ENCODE assay signal across 23 cellular contexts in genomic region chr5:129148-129547, GRCh38. TPM values are rescaled to one million over a fixed set of nuclear protein-coding genes. Genes with fewer than 3 reads are reported as not detected.
"Had no signal": no experiment of that assay in that cellular context is flagged by ENCODE, and none has a peak within 500 bp of the region (broad histone marks: within the 10 kb centered on the region; RNA-seq: fewer than 3 reads in every experiment).

No MANE protein-coding gene starts in this region.

- ATAC-seq: activated CD4-positive, CD25-positive, alpha-beta regulatory T cell treated with anti-CD3 and anti-CD28 coated beads, Interleukin-2, amount 50 U/mL, for 24 hours; heart right ventricle; left lobe of liver; sciatic nerve; stimulated activated effector memory CD8-positive, alpha-beta T cell treated with anti-CD3 and anti-CD28 coated beads, Interleukin-12 subunit alpha, Interleukin-12 subunit beta, amount 100 ng/mL, for 72 hours had no signal

- H3K27ac ChIP-seq: adrenal gland, ascending aorta, esophagus squamous epithelium, heart right ventricle, skin epidermis, thoracic aorta, uterus, VCaP had no signal

- H3K27me3 ChIP-seq: adrenal gland, ascending aorta, uterus had no signal

- H3K36me3 ChIP-seq: adrenal gland, ascending aorta, esophagus squamous epithelium, heart right ventricle, thoracic aorta, uterus had no signal

- H3K4me3 ChIP-seq: adrenal gland, ascending aorta, esophagus squamous epithelium, heart right ventricle, lung, skin epidermis, thoracic aorta, uterus had no signal

- H3K4me1 ChIP-seq: adrenal gland, ascending aorta, esophagus squamous epithelium, heart right ventricle, uterus had no signal

- H3K9me3 ChIP-seq: adrenal gland had no signal

- DNase-seq: activated CD4-positive, alpha-beta T cell treated with anti-CD3 and anti-CD28 coated beads for 48 hours; activated CD4-positive, alpha-beta T cell treated with anti-CD3 and anti-CD28 coated beads, Interleukin-2, amount 50 U/mL, for 48 hours; activated CD8-positive, alpha-beta memory T cell treated with anti-CD3 and anti-CD28 coated beads for 24 hours; activated effector memory CD4-positive, alpha-beta T cell treated with Interleukin-2 at 50 U/mL for 16 hours; activated naive CD4-positive, alpha-beta T cell treated with Interleukin-2 at 50 U/mL for 16 hours; activated naive CD8-positive, alpha-beta T cell treated with anti-CD3 and anti-CD28 coated beads for 36 hours; adrenal gland; caudate nucleus; esophagus squamous epithelium; foreskin melanocyte; heart right ventricle; kidney glomerular epithelial cell; stimulated activated CD4-positive, alpha-beta T cell treated with anti-CD3 and anti-CD28 coated beads, Interleukin-4, amount 100 ng/mL, for 24 hours; uterus had no signal

RNA-seq across cellular contexts. Expression of gene PLEKHG4B, which starts 37.2 kb away (rescaled TPM):
- total RNA-seq: ascending aorta had no signal
